Comparison of ENCODE assay signal across 13 cellular contexts in the genomic region with DNA sequence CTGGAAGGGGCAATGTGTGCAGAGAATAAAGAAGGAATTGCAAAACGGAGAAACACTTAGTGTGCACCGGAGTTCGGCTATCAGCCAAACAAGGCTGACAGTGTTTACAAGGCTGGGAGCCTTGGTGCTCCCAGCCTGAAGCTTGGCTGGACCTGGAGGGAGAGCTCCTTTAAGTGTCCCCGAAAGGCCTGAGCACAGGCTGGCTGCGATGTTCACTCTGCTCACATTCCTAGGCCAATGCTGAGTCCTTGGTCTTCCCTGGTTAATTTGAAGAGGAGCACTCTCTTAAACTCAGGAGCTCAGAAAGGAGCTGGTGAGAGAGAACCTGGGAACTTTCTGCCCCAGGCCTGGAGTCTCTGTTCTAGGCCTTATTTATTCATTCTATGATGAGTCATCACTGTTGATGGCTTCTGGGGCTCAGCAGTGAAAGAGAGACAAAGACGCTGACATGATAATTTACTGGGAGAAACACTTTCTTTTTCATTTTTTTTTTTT.
DNase-seq lines count a peak whose midpoint lies in the region; ATAC-seq and TF ChIP-seq lines count a peak whose summit lies in the region.
"Had no signal": no experiment of that assay in that cellular context is flagged by ENCODE, and none has a peak within 500 bp of the region (broad histone marks: within the 10 kb centered on the region; RNA-seq: fewer than 3 reads in every experiment).

No MANE protein-coding gene starts in this region.

- DNase-seq in HPDE6-E6E7 (ENCODE audit: extremely low spot score) (peak; percentile 38), T1000 (lab: John Stamatoyannopoulos, UW) (peak; percentile 13), foreskin keratinocyte (peak; percentile 17 to 62), thyroid gland (peak; percentile 76 to 93), posterior cingulate gyrus (no peak), GM10248 (ENCODE audit: extremely low spot score) (no peak)
- DNase-seq: body of pancreas, DND-41, Karpas-422, lower lobe of right lung, NCI-H446 had no signal

- 42 to 52% methylated on average over 6 of the region's 6 CpGs for WGBS in thyroid gland, 2 donors

- H3K36me3 ChIP-seq in thyroid gland: no peaks in the 10 kb centered on the region
- H3K36me3 ChIP-seq: lower lobe of right lung, suprapubic skin had no signal

- POLR2A ChIA-PET in GM10248 (lab: Yijun Ruan, JAX): no interaction called here

- no peaks in the 10 kb centered on the region for H3K9me3 ChIP-seq in thyroid gland
- H3K9me3 ChIP-seq: body of pancreas, lower lobe of right lung, suprapubic skin had no signal

- H3K4me3 ChIP-seq in thyroid gland (replicated peaks in 1 of 3): no peak overlapping the region
- H3K4me3 ChIP-seq: body of pancreas, lower lobe of right lung, suprapubic skin had no signal

- CTCF ChIA-PET in GM10248 (lab: Yijun Ruan, JAX): no interaction called here

- H3K4me1 ChIP-seq in foreskin keratinocyte (peaks cover 4% of the 10 kb centered on the region), thyroid gland (peaks cover 17 to 22% of the 10 kb centered on the region in 2 donors)
- H3K4me1 ChIP-seq: body of pancreas had no signal

- intact Hi-C loops in thyroid gland (cut with DNase I) (no loop called here), posterior cingulate gyrus (cut with DNase I) (no loop called here)

- peak; percentile 97 for ATAC-seq in foreskin keratinocyte
- no peak for ATAC-seq in GM19467 (IDR thresholded peaks at IDR 0.05; ENCODE audit: unreplicated experiment)
- ATAC-seq: body of pancreas, lower lobe of right lung had no signal

- H3K27me3 ChIP-seq in foreskin keratinocyte: no peaks in the 10 kb centered on the region
- no peaks in the 10 kb centered on the region for H3K27me3 ChIP-seq in thyroid gland
- H3K27me3 ChIP-seq: body of pancreas, suprapubic skin had no signal

- no peak for TF ChIP-seq POLR2A in thyroid gland (IDR thresholded peaks at IDR 0.05)

- TF ChIP-seq CTCF in foreskin keratinocyte (conservative IDR thresholded peaks at IDR 0.05) (no peak), thyroid gland (IDR thresholded peaks at IDR 0.05) (no peak), GM10248 (IDR thresholded peaks at IDR 0.05; ENCODE audit: control extremely low read depth, extremely low read depth, low read depth, missing control alignments) (no peak)

- no peak overlapping the region for H3K27ac ChIP-seq in foreskin keratinocyte
- H3K27ac ChIP-seq in thyroid gland: peak overlapping the region; percentile 26 to 58 (median 26)
- H3K27ac ChIP-seq: body of pancreas, lower lobe of right lung, suprapubic skin had no signal

Comparison
In these comparisons a context has a peak if more than half of its experiments do, and no peak if none do; other contexts are left out.
1. DNase-seq: peak in HPDE6-E6E7 (single experiment), T1000 (single experiment), foreskin keratinocyte (2 of 2) and thyroid gland (2 of 2); none in posterior cingulate gyrus (0 of 10) and GM10248 (single experiment).